Comparison of ENCODE assay signal across 9 cellular contexts in genomic region chr3:177361042-177361938, GRCh38.
DNase-seq lines count a peak whose midpoint lies in the region; ATAC-seq and TF ChIP-seq lines count a peak whose summit lies in the region.
"Had no signal": no experiment of that assay in that cellular context is flagged by ENCODE, and none has a peak within 500 bp of the region (broad histone marks: within the 10 kb centered on the region; RNA-seq: fewer than 3 reads in every experiment).

No MANE protein-coding gene starts in this region.

- H3K9me3 ChIP-seq in A673 (ENCODE audit: low read depth, low read length, poor library complexity, severe bottlenecking) (no peaks in the 10 kb centered on the region), IMR-90 (ENCODE audit: control insufficient read depth, insufficient read depth, low read length) (no peaks in the 10 kb centered on the region), muscle layer of duodenum (ENCODE audit: control insufficient read depth in 1 of 2, low read length in 2 of 2) (no peaks in the 10 kb centered on the region)

- peak overlapping the region; percentile 86 for H3K14ac ChIP-seq in IMR-90 (replicated peaks; ENCODE audit: low read depth, low read length)

- no CpG with 5 or more reads among the region's 13 CpGs for WGBS in IMR-90 (ENCODE audit: extremely low coverage in 2 of 2, insufficient read length in 1 of 2), 2 experiments

- H3K36me3 Mint-ChIP-seq in activated naive CD8-positive, alpha-beta T cell treated with anti-CD3 and anti-CD28 coated beads for 36 hours, result no peaks in the 10 kb centered on the region

- ATAC-seq in IMR-90 (ENCODE audit: low read depth) (no peak), HG02981 (IDR thresholded peaks at IDR 0.05; ENCODE audit: unreplicated experiment) (no peak), HG03460 (IDR thresholded peaks at IDR 0.05; ENCODE audit: unreplicated experiment) (no peak)

- dilution Hi-C loops in IMR-90 (cut with HindIII; ENCODE audit: low sequenced_read_pairs, unreplicated experiment), result no loop called here

- H3K4ac ChIP-seq in IMR-90 (ENCODE audit: low read depth, low read length), result peak overlapping the region; percentile 78

- no peak overlapping the region for H3K4me2 ChIP-seq in IMR-90 (ENCODE audit: low read depth, low read length)

- H3K18ac ChIP-seq in IMR-90 (ENCODE audit: low read depth, low read length), result peak overlapping the region; percentile 97

- H3K23ac ChIP-seq in IMR-90 (ENCODE audit: low read depth, low read length), result peak overlapping the region; percentile 74

- peaks cover 54% of the 10 kb centered on the region for H3K4me1 Mint-ChIP-seq in activated naive CD8-positive, alpha-beta T cell treated with anti-CD3 and anti-CD28 coated beads for 36 hours

- H3K56ac ChIP-seq in IMR-90 (ENCODE audit: extremely low read depth, insufficient read depth, low read length), result no peak overlapping the region

- no peaks in the 10 kb centered on the region for H3K9me1 ChIP-seq in IMR-90 (ENCODE audit: insufficient read depth, low read length)

- H2BK20ac ChIP-seq in IMR-90 (ENCODE audit: low read depth, low read length), result peak overlapping the region; percentile 88

- peak overlapping the region; percentile 81 for H2BK120ac ChIP-seq in IMR-90 (ENCODE audit: low read depth, low read length)

- BruUV-seq in A673 (replicated peaks; lab: Mats Ljungman, UMichigan) (no TSS peak), IMR-90 (replicated peaks; lab: Mats Ljungman, UMichigan) (no TSS peak)

- H3K9me3 Mint-ChIP-seq in activated naive CD8-positive, alpha-beta T cell treated with anti-CD3 and anti-CD28 coated beads for 36 hours, result no peaks in the 10 kb centered on the region

- H3K27ac ChIP-seq in A673 (ENCODE audit: low read depth, low read length, poor library complexity, severe bottlenecking) (peak overlapping the region; percentile 83), IMR-90 (ENCODE audit: insufficient read depth, low read length) (no peak overlapping the region; the same call in 1 of the 2 replicates), muscle layer of duodenum (ENCODE audit: low read length) (peak overlapping the region; percentile 97)

- H2BK5ac ChIP-seq in IMR-90 (ENCODE audit: low read depth, low read length, poor library complexity, severe bottlenecking), result peak overlapping the region; percentile 71

- H3K27me3 Mint-ChIP-seq in activated naive CD8-positive, alpha-beta T cell treated with anti-CD3 and anti-CD28 coated beads for 36 hours, result peaks cover 3% of the 10 kb centered on the region

- H2AFZ ChIP-seq in IMR-90 (replicated peaks; ENCODE audit: low read length, poor library complexity), result no peak overlapping the region

- no peak overlapping the region for H3K4me3 ChIP-seq in A673 (ENCODE audit: low read depth, low read length, poor library complexity, severe bottlenecking)
- no peak overlapping the region for H3K4me3 ChIP-seq in IMR-90 (ENCODE audit: insufficient read depth, low read depth, low read length)
- H3K4me3 ChIP-seq in muscle layer of duodenum (ENCODE audit: low read depth in 1 of 2, low read length in 2 of 2), result peak overlapping the region in 1 of 2 donors; percentile 59

- H4K8ac ChIP-seq in IMR-90 (ENCODE audit: low read depth in 2 of 2, low read length in 2 of 2), result peak overlapping the region; percentile 58 to 76; a peak in 3 of 4 replicates

- H3K4me1 ChIP-seq in A673 (ENCODE audit: insufficient read depth, low read length, poor library complexity, severe bottlenecking), result peaks cover 46% of the 10 kb centered on the region
- peaks cover 27% of the 10 kb centered on the region for H3K4me1 ChIP-seq in IMR-90 (ENCODE audit: control insufficient read depth, insufficient read depth, low read length)
- H3K4me1 ChIP-seq in muscle layer of duodenum (ENCODE audit: control insufficient read depth in 1 of 2, insufficient read depth in 2 of 2, low read length in 2 of 2), result peaks cover 37 to 48% of the 10 kb centered on the region in 2 donors

- no peak for TF ChIP-seq POLR2A in IMR-90 (IDR thresholded peaks at IDR 0.05; ENCODE audit: low read depth, low read length)

- H3K27me3 ChIP-seq in A673 (replicated peaks; ENCODE audit: insufficient read depth, low read depth, low read length, poor library complexity) (no peaks in the 10 kb centered on the region), IMR-90 (ENCODE audit: control insufficient read depth, insufficient read depth, low read length) (no peaks in the 10 kb centered on the region), muscle layer of duodenum (ENCODE audit: low read depth, low read length) (no peaks in the 10 kb centered on the region)

- H4K5ac ChIP-seq in IMR-90 (ENCODE audit: low read depth, low read length), result peak overlapping the region; percentile 77

- in situ Hi-C loops in IMR-90 (cut with MboI; ENCODE audit: low sequenced_read_pairs), result loop anchor here (5.0 kb wide), 2 partner anchors 164 to 971 kb away; partner anchors contain the start of gene TBL1XR1

- H3K36me3 ChIP-seq in A673 (ENCODE audit: insufficient read depth, low read length, poor library complexity, severe bottlenecking) (no peaks in the 10 kb centered on the region), IMR-90 (ENCODE audit: control insufficient read depth, insufficient read depth, low read length) (no peaks in the 10 kb centered on the region), muscle layer of duodenum (ENCODE audit: control insufficient read depth in 1 of 2, insufficient read depth in 2 of 2, low read length in 2 of 2) (no peaks in the 10 kb centered on the region)
- H3K36me3 ChIP-seq: WERI-Rb-1 had no signal

- DNase-seq in A673 (ENCODE audit: low spot score) (no peak), IMR-90 (no peak), COLO668 (lab: John Stamatoyannopoulos, UW; ENCODE audit: unreplicated experiment) (no peak), NCI-H446 (lab: John Stamatoyannopoulos, UW) (no peak)
- no peak for DNase-seq in activated naive CD8-positive, alpha-beta T cell treated with anti-CD3 and anti-CD28 coated beads for 36 hours

- H2BK15ac ChIP-seq in IMR-90 (ENCODE audit: low read depth, low read length), result peak overlapping the region; percentile 87; the same call in 2 of the 3 replicates

- peak overlapping the region; percentile 76 for H3K4me3 Mint-ChIP-seq in activated naive CD8-positive, alpha-beta T cell treated with anti-CD3 and anti-CD28 coated beads for 36 hours

- peak overlapping the region; percentile 86 for H2AK5ac ChIP-seq in IMR-90 (ENCODE audit: low read depth, low read length)

- peak overlapping the region; percentile 50 for H4K91ac ChIP-seq in IMR-90 (ENCODE audit: insufficient read depth, low read depth, low read length)

- peaks cover 0 to 15% of the 10 kb centered on the region in 2 experiments; a peak in 2 of 4 replicates for H3K79me1 ChIP-seq in IMR-90 (ENCODE audit: low read depth in 1 of 2, low read length in 2 of 2)

- TF ChIP-seq RAD21 in IMR-90 (IDR thresholded peaks at IDR 0.05; ENCODE audit: low read length), result no peak

- peak overlapping the region; percentile 92 for H3K27ac Mint-ChIP-seq in activated naive CD8-positive, alpha-beta T cell treated with anti-CD3 and anti-CD28 coated beads for 36 hours

- no peak overlapping the region for H2AK9ac ChIP-seq in IMR-90 (replicated peaks; ENCODE audit: low read depth, low read length, poor library complexity)

- H3K9ac ChIP-seq in IMR-90 (ENCODE audit: low read depth, low read length), result no peak overlapping the region

- intact Hi-C loops in A673 (cut with micrococcal nuclease; ENCODE audit: unreplicated experiment) (loop anchor here (2.0 to 10.0 kb wide), 5 partner anchors 91 to 1024 kb away; no protein-coding TSS in a partner anchor), IMR-90 (cut with micrococcal nuclease) (loop anchor here (2.0 to 10.0 kb wide), 5 partner anchors 101 to 444 kb away; no protein-coding TSS in a partner anchor)

- TF ChIP-seq CTCF in A673 (conservative IDR thresholded peaks at IDR 0.05; ENCODE audit: low read depth, low read length) (no peak), IMR-90 (conservative IDR thresholded peaks at IDR 0.05; ENCODE audit: low read depth, low read length) (no peak)

- CTCF ChIA-PET in A673 (lab: Charles Lee) (interaction anchor here (1.1 kb wide), 1 partner anchor 10 kb away, joined by 3 read pairs; no protein-coding TSS in a partner anchor), IMR-90 (lab: Yijun Ruan, JAX) (no interaction called here)

- POLR2A ChIA-PET in A673 (lab: Charles Lee; ENCODE audit: low non-redundant PET), result no interaction called here
- POLR2A ChIA-PET in IMR-90 (lab: Charles Lee; ENCODE audit: unreplicated experiment), result interaction anchor here (0.6 kb wide), 1 partner anchor 77 kb away, joined by 7 read pairs; no protein-coding TSS in a partner anchor

- H4K20me1 ChIP-seq in IMR-90 (ENCODE audit: insufficient read depth, low read length), result no peaks in the 10 kb centered on the region

TF ChIP-seq in IMR-90, 13 proteins besides CTCF, POLR2A, EP300 and RAD21 (continues in another document):
- no peak for TF ChIP-seq MAZ (IDR thresholded peaks at IDR 0.05; ENCODE audit: borderline replicate concordance, low read depth, low read length)
- TF ChIP-seq MAFK (IDR thresholded peaks at IDR 0.05; ENCODE audit: low read depth, low read length), result no peak
- TF ChIP-seq SMC3 (IDR thresholded peaks at IDR 0.05; ENCODE audit: low read depth, low read length), result no peak
- TF ChIP-seq MXI1 (IDR thresholded peaks at IDR 0.05; ENCODE audit: borderline replicate concordance, low read depth, low read length), result no peak
- no peak for TF ChIP-seq CEBPB (IDR thresholded peaks at IDR 0.05; ENCODE audit: low read depth, low read length)
- no peak for TF ChIP-seq BHLHE40 (IDR thresholded peaks at IDR 0.05; ENCODE audit: low read depth, low read length)
- no peak for TF ChIP-seq USF2 (IDR thresholded peaks at IDR 0.05; ENCODE audit: low read depth, low read length)
- TF ChIP-seq RCOR1 (IDR thresholded peaks at IDR 0.05; ENCODE audit: insufficient replicate concordance, low read length), result no peak
- no peak for TF ChIP-seq FOS (IDR thresholded peaks at IDR 0.05; ENCODE audit: low read depth, low read length)
- TF ChIP-seq CHD1 (IDR thresholded peaks at IDR 0.05; ENCODE audit: low read depth, low read length), result no peak
- no peak for TF ChIP-seq RFX5 (IDR thresholded peaks at IDR 0.05; ENCODE audit: low read depth, low read length)
- TF ChIP-seq NFE2L2 (IDR thresholded peaks at IDR 0.05; ENCODE audit: low read depth, low read length), result no peak
